ENCODE assay signal across 37 cellular contexts in the genomic region with DNA sequence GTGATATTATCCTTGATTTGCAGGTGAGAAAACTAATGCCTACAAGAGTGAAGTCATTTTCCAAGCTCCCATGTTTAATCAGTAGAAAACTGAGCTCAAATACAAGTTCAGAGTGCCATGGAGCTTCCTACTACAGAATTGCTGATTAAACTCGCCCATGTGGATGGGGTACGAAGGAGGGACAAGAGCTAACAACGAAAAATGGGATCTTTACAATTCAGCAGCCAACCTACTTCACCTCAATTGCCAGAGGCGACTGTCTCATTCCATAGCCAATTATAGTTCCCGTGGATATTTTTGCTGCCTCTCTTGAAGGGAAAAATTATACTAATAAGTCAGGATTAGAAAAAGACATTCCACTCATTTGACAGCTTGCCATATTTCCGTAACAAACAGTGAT.
"Had no signal": no experiment of that assay in that cellular context is flagged by ENCODE, and none has a peak within 500 bp of the region (broad histone marks: within the 10 kb centered on the region; RNA-seq: fewer than 3 reads in every experiment).

No MANE protein-coding gene starts in this region.

- H3K27me3 ChIP-seq: ascending aorta, body of pancreas, breast epithelium, Peyer's patch, SJSA1 had no signal

- DNase-seq: activated CD4-positive, alpha-beta memory T cell treated with anti-CD3 and anti-CD28 coated beads, Interleukin-2, amount 10 ng/mL, durations not matched to agents 7 days and 5 days; activated CD4-positive, alpha-beta T cell treated with anti-CD3 and anti-CD28 coated beads for 1 hour; activated CD4-positive, alpha-beta T cell treated with anti-CD3 and anti-CD28 coated beads for 48 hours; activated CD4-positive, CD25-positive, alpha-beta regulatory T cell; activated effector memory CD4-positive, alpha-beta T cell treated with anti-CD3 and anti-CD28 coated beads, Interleukin-2, amount 50 U/mL, for 16 hours; activated naive CD4-positive, alpha-beta T cell; activated naive CD8-positive, alpha-beta T cell treated with anti-CD3 and anti-CD28 coated beads, Interleukin-2, amount 10 ng/mL, durations not matched to agents 7 days and 5 days; activated T-cell treated with anti-CD3 and anti-CD28 coated beads, Interleukin-2, amount 50 U/mL, for 1 hour; activated T-cell treated with anti-CD3 and anti-CD28 coated beads, Interleukin-2, amount 50 U/mL, for 72 hours; amygdala; body of pancreas; Karpas-422; KBM-7; NCI-H1048; NCI-H1105 treated with DMSO at 0.1 percent for 48 hours; NCI-H1436; NCI-H1694 treated with DMSO at 0.1 percent for 48 hours; NCI-H2029; NCI-H2171 treated with DMSO at 0.1 percent for 48 hours; NCI-H2227 treated with DMSO at 0.1 percent for 48 hours; NCI-H446; NCI-H524; NCI-H69; NK-92 treated with Interleukin-12 subunit alpha and Interleukin-12 subunit beta, amount 100 ng/mL, for 24 hours; PC-3; Peyer's patch; RPMI8226; SHP77 treated with DMSO at 0.1 percent for 48 hours; SK-N-SH had no signal

- H3K27me3 Mint-ChIP-seq: activated CD4-positive, alpha-beta memory T cell treated with anti-CD3 and anti-CD28 coated beads, Interleukin-2, amount 10 ng/mL, durations not matched to agents 7 days and 5 days; activated naive CD4-positive, alpha-beta T cell treated with anti-CD3 and anti-CD28 coated beads, Interleukin-2, amount 50 U/mL, for 24 hours; activated naive CD8-positive, alpha-beta T cell treated with anti-CD3 and anti-CD28 coated beads, Interleukin-2, amount 10 ng/mL, durations not matched to agents 7 days and 5 days; activated T-helper 17 cell treated with anti-CD3 and anti-CD28 coated beads, Interleukin-2, amount 50 U/mL, for 72 hours had no signal

- H3K9me3 ChIP-seq: ascending aorta, body of pancreas, breast epithelium, Peyer's patch, SJSA1, SK-N-SH had no signal

- H3K4me3 Mint-ChIP-seq: activated CD4-positive, alpha-beta memory T cell treated with anti-CD3 and anti-CD28 coated beads, Interleukin-2, amount 10 ng/mL, durations not matched to agents 7 days and 5 days; activated naive CD4-positive, alpha-beta T cell treated with anti-CD3 and anti-CD28 coated beads, Interleukin-2, amount 50 U/mL, for 24 hours; activated naive CD8-positive, alpha-beta T cell treated with anti-CD3 and anti-CD28 coated beads, Interleukin-2, amount 10 ng/mL, durations not matched to agents 7 days and 5 days; activated T-cell treated with anti-CD3 and anti-CD28 coated beads, Interleukin-2, amount 50 U/mL, for 72 hours; activated T-helper 17 cell treated with anti-CD3 and anti-CD28 coated beads, Interleukin-2, amount 50 U/mL, for 72 hours; T-helper 1 cell treated with Interleukin-12 subunit alpha and Interleukin-12 subunit beta and Interleukin-4 antibody, amounts not matched to agents 30 μg/mL and 1 μg/mL, for 36 hours; T-helper 2 cell treated with Interferon-gamma antibody and Interleukin-4, amounts not matched to agents 5 μg/mL and 100 μg/mL, for 36 hours had no signal

- H3K9ac ChIP-seq: SK-N-SH had no signal

- H3K4me1 ChIP-seq: ascending aorta, body of pancreas, breast epithelium, Peyer's patch, SJSA1 had no signal

- H3K36me3 ChIP-seq: ascending aorta, breast epithelium, Peyer's patch, SJSA1 had no signal

- ATAC-seq: activated T-cell treated with anti-CD3 and anti-CD28 coated beads, Interleukin-2, amount 50 U/mL, for 72 hours; activated T-helper 17 cell treated with anti-CD3 and anti-CD28 coated beads, Interleukin-2, amount 50 U/mL, for 72 hours; body of pancreas; PC-3 had no signal

- H3K27ac ChIP-seq: ascending aorta, body of pancreas, breast epithelium, Peyer's patch, SJSA1, VCaP had no signal

- H3K36me3 Mint-ChIP-seq: activated naive CD4-positive, alpha-beta T cell treated with anti-CD3 and anti-CD28 coated beads, Interleukin-2, amount 50 U/mL, for 24 hours; activated naive CD8-positive, alpha-beta T cell treated with anti-CD3 and anti-CD28 coated beads, Interleukin-2, amount 10 ng/mL, durations not matched to agents 7 days and 5 days had no signal

- H3K4me2 ChIP-seq: SK-N-SH had no signal

- H3K27ac Mint-ChIP-seq: activated CD4-positive, alpha-beta memory T cell treated with anti-CD3 and anti-CD28 coated beads, Interleukin-2, amount 10 ng/mL, durations not matched to agents 7 days and 5 days; activated naive CD4-positive, alpha-beta T cell treated with anti-CD3 and anti-CD28 coated beads, Interleukin-2, amount 50 U/mL, for 24 hours; activated naive CD8-positive, alpha-beta T cell treated with anti-CD3 and anti-CD28 coated beads, Interleukin-2, amount 10 ng/mL, durations not matched to agents 7 days and 5 days; activated T-cell treated with anti-CD3 and anti-CD28 coated beads, Interleukin-2, amount 50 U/mL, for 72 hours; activated T-helper 17 cell treated with anti-CD3 and anti-CD28 coated beads, Interleukin-2, amount 50 U/mL, for 72 hours; T-helper 1 cell treated with Interleukin-12 subunit alpha and Interleukin-12 subunit beta and Interleukin-4 antibody, amounts not matched to agents 30 μg/mL and 1 μg/mL, for 36 hours; T-helper 2 cell treated with Interferon-gamma antibody and Interleukin-4, amounts not matched to agents 5 μg/mL and 100 μg/mL, for 36 hours had no signal

- H3K4me3 ChIP-seq: ascending aorta, body of pancreas, breast epithelium, Peyer's patch, SJSA1 had no signal

- H3K9me3 Mint-ChIP-seq: activated CD4-positive, alpha-beta memory T cell treated with anti-CD3 and anti-CD28 coated beads, Interleukin-2, amount 10 ng/mL, durations not matched to agents 7 days and 5 days; activated naive CD8-positive, alpha-beta T cell treated with anti-CD3 and anti-CD28 coated beads, Interleukin-2, amount 10 ng/mL, durations not matched to agents 7 days and 5 days had no signal

- H3K4me1 Mint-ChIP-seq: activated CD4-positive, alpha-beta memory T cell treated with anti-CD3 and anti-CD28 coated beads, Interleukin-2, amount 10 ng/mL, durations not matched to agents 7 days and 5 days; activated naive CD4-positive, alpha-beta T cell treated with anti-CD3 and anti-CD28 coated beads, Interleukin-2, amount 50 U/mL, for 24 hours; activated naive CD8-positive, alpha-beta T cell treated with anti-CD3 and anti-CD28 coated beads, Interleukin-2, amount 10 ng/mL, durations not matched to agents 7 days and 5 days; activated T-helper 17 cell treated with anti-CD3 and anti-CD28 coated beads, Interleukin-2, amount 50 U/mL, for 72 hours had no signal
